8 cellular contexts compared by ENCODE assay signal in genomic region chr7:88083883-88084282, GRCh38.
"Had no signal": no experiment of that assay in that cellular context is flagged by ENCODE, and none has a peak within 500 bp of the region (broad histone marks: within the 10 kb centered on the region; RNA-seq: fewer than 3 reads in every experiment).

No MANE protein-coding gene starts in this region.

- ATAC-seq: GM12878 had no signal

- DNase-seq: GDM1, GF-D8 had no signal

- H3K4me3 ChIP-seq: GM12878 had no signal

- FAIRE-seq: G401.6, GM12878, GM12891, GM12892, GM18507, GM19239 had no signal
